ENCODE assay signal across 2 cellular contexts in the genomic region with DNA sequence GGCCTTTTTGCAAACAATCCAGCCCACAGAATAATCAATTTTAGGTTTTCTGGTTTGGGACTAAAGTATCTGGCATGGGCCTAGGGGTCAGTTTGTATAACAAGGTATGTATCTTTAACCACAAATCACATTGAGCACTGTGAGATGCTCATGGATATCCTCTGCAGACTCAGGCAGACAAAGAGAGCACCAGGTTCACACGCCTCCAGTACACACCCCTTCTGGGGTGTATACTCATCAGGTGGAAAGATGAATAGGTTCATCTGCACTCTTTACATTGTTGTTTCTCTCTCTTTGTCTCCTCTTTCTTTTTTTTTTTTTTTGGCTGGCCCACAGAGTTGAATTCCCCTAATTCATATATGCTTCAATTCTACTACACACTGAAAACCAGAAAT.
TF ChIP-seq lines count a peak whose summit lies in the region.

No MANE protein-coding gene starts in this region.

TF ChIP-seq in HepG2, 621 proteins besides CTCF, POLR2A, EP300 and RAD21:
- TF ChIP-seq, protein P1, sequence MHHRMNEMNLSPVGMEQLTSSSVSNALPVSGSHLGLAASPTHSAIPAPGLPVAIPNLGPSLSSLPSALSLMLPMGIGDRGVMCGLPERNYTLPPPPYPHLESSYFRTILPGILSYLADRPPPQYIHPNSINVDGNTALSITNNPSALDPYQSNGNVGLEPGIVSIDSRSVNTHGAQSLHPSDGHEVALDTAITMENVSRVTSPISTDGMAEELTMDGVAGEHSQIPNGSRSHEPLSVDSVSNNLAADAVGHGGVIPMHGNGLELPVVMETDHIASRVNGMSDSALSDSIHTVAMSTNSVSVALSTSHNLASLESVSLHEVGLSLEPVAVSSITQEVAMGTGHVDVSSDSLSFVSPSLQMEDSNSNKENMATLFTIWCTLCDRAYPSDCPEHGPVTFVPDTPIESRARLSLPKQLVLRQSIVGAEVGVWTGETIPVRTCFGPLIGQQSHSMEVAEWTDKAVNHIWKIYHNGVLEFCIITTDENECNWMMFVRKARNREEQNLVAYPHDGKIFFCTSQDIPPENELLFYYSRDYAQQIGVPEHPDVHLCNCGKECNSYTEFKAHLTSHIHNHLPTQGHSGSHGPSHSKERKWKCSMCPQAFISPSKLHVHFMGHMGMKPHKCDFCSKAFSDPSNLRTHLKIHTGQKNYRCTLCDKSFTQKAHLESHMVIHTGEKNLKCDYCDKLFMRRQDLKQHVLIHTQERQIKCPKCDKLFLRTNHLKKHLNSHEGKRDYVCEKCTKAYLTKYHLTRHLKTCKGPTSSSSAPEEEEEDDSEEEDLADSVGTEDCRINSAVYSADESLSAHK (CRISPR knock-in tag; IDR thresholded peaks at IDR 0.05; ENCODE audit: borderline replicate concordance) = no peak
- no peak for TF ChIP-seq MZF1 (CRISPR knock-in tag; IDR thresholded peaks at IDR 0.05; ENCODE audit: borderline replicate concordance)
- no peak for TF ChIP-seq SKI (IDR thresholded peaks at IDR 0.05; ENCODE audit: partially characterized antibody)
- no peak for TF ChIP-seq JDP2 (CRISPR knock-in tag; IDR thresholded peaks at IDR 0.05; ENCODE audit: borderline replicate concordance)
- no peak for TF ChIP-seq RNF2 (conservative IDR thresholded peaks at IDR 0.05; ENCODE audit: low read depth)
- no peak for TF ChIP-seq ZNF335 (CRISPR knock-in tag; IDR thresholded peaks at IDR 0.05)
- TF ChIP-seq ZNF772 (CRISPR knock-in tag; IDR thresholded peaks at IDR 0.05) = no peak
- no peak for TF ChIP-seq SP4 (CRISPR knock-in tag; IDR thresholded peaks at IDR 0.05)
- TF ChIP-seq ZBTB38 (CRISPR knock-in tag; IDR thresholded peaks at IDR 0.05) = no peak
- TF ChIP-seq AKNA (CRISPR knock-in tag; IDR thresholded peaks at IDR 0.05; ENCODE audit: borderline replicate concordance) = no peak

TF ChIP-seq in K562, 482 proteins besides CTCF, POLR2A, EP300 and RAD21:
- no peak for TF ChIP-seq RAD51 (IDR thresholded peaks at IDR 0.05; ENCODE audit: borderline replicate concordance, low read depth)
- no peak for TF ChIP-seq MAFF (IDR thresholded peaks at IDR 0.05; ENCODE audit: low read length)
- no peak for TF ChIP-seq ARID1B (IDR thresholded peaks at IDR 0.05)
- TF ChIP-seq OTX1 (CRISPR knock-in tag; IDR thresholded peaks at IDR 0.05) = no peak
- TF ChIP-seq POLR2B (IDR thresholded peaks at IDR 0.05; ENCODE audit: low read depth, partially characterized antibody) = no peak
- TF ChIP-seq TCF15 (CRISPR knock-in tag; IDR thresholded peaks at IDR 0.05) = no peak
- no peak for TF ChIP-seq TSC22D4 (tag; IDR thresholded peaks at IDR 0.05)
- TF ChIP-seq TBL1XR1 (IDR thresholded peaks at IDR 0.05; ENCODE audit: low read length in 2 of 2) = no peak
- no peak for TF ChIP-seq CC2D1A (IDR thresholded peaks at IDR 0.05)
- no peak for TF ChIP-seq GATAD2A (IDR thresholded peaks at IDR 0.05)
- TF ChIP-seq, protein P2, sequence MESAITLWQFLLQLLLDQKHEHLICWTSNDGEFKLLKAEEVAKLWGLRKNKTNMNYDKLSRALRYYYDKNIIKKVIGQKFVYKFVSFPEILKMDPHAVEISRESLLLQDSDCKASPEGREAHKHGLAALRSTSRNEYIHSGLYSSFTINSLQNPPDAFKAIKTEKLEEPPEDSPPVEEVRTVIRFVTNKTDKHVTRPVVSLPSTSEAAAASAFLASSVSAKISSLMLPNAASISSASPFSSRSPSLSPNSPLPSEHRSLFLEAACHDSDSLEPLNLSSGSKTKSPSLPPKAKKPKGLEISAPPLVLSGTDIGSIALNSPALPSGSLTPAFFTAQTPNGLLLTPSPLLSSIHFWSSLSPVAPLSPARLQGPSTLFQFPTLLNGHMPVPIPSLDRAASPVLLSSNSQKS (CRISPR knock-in tag; IDR thresholded peaks at IDR 0.05) = no peak
- no peak for TF ChIP-seq E2F8 (IDR thresholded peaks at IDR 0.05; ENCODE audit: low read depth, partially characterized antibody)
- TF ChIP-seq RNF2 (IDR thresholded peaks at IDR 0.05) = no peak
- TF ChIP-seq, protein P3, sequence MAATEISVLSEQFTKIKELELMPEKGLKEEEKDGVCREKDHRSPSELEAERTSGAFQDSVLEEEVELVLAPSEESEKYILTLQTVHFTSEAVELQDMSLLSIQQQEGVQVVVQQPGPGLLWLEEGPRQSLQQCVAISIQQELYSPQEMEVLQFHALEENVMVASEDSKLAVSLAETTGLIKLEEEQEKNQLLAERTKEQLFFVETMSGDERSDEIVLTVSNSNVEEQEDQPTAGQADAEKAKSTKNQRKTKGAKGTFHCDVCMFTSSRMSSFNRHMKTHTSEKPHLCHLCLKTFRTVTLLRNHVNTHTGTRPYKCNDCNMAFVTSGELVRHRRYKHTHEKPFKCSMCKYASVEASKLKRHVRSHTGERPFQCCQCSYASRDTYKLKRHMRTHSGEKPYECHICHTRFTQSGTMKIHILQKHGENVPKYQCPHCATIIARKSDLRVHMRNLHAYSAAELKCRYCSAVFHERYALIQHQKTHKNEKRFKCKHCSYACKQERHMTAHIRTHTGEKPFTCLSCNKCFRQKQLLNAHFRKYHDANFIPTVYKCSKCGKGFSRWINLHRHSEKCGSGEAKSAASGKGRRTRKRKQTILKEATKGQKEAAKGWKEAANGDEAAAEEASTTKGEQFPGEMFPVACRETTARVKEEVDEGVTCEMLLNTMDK (IDR thresholded peaks at IDR 0.05; ENCODE audit: borderline replicate concordance, insufficient read depth, low read depth, low read length, poor library complexity, severe bottlenecking) = no peak
- TF ChIP-seq ETV6 (IDR thresholded peaks at IDR 0.05; ENCODE audit: borderline replicate concordance in 1 of 2, low read depth in 2 of 2, low read length in 1 of 2) = no peak
- TF ChIP-seq ETV6 (CRISPR knock-in tag; IDR thresholded peaks at IDR 0.05; ENCODE audit: borderline replicate concordance) = no peak
- no peak for TF ChIP-seq YY1 (IDR thresholded peaks at IDR 0.05; ENCODE audit: borderline replicate concordance in 1 of 3, control insufficient read depth in 1 of 3, extremely low read depth in 1 of 3, insufficient read depth in 3 of 3, insufficient read length in 1 of 3, insufficient replicate concordance in 2 of 3, low read depth in 1 of 3, low read length in 2 of 3)
- no peak for TF ChIP-seq RBM22 (IDR thresholded peaks at IDR 0.05; ENCODE audit: low read depth, low read length, poor library complexity, severe bottlenecking)
- TF ChIP-seq EHMT2 (IDR thresholded peaks at IDR 0.05) = no peak
- TF ChIP-seq SRSF1 (IDR thresholded peaks at IDR 0.05; ENCODE audit: low read depth, low read length) = no peak
- TF ChIP-seq, protein P4, sequence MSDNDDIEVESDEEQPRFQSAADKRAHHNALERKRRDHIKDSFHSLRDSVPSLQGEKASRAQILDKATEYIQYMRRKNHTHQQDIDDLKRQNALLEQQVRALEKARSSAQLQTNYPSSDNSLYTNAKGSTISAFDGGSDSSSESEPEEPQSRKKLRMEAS (CRISPR knock-in tag; IDR thresholded peaks at IDR 0.05) = no peak
